Comparison of ENCODE assay signal across 12 cellular contexts in genomic region chr4:48093949-48094550, GRCh38. TPM values are rescaled to one million over a fixed set of nuclear protein-coding genes. Genes with fewer than 3 reads are reported as not detected.
DNase-seq lines count a peak whose midpoint lies in the region; ATAC-seq, FAIRE-seq and TF ChIP-seq lines count a peak whose summit lies in the region.
"Had no signal": no experiment of that assay in that cellular context is flagged by ENCODE, and none has a peak within 500 bp of the region (broad histone marks: within the 10 kb centered on the region; RNA-seq: fewer than 3 reads in every experiment).

No MANE protein-coding gene starts in this region.

- no peaks in the 10 kb centered on the region for H3K9me3 ChIP-seq in A673 (ENCODE audit: low read depth, low read length, poor library complexity, severe bottlenecking)
- no peaks in the 10 kb centered on the region for H3K9me3 ChIP-seq in adipocyte (ENCODE audit: control insufficient read depth, low read length)
- H3K9me3 ChIP-seq: psoas muscle had no signal

- no peak for TF ChIP-seq CTCF in A673 (conservative IDR thresholded peaks at IDR 0.05; ENCODE audit: low read depth, low read length)
- TF ChIP-seq CTCF in mesothelial cell of epicardium (IDR thresholded peaks at IDR 0.05; ENCODE audit: unreplicated experiment) = no peak

- no peak for ATAC-seq in GM19023 (IDR thresholded peaks at IDR 0.05; ENCODE audit: unreplicated experiment)
- ATAC-seq: psoas muscle had no signal

- intact Hi-C loops in A673 (cut with micrococcal nuclease; ENCODE audit: unreplicated experiment) = no loop called here
- intact Hi-C loops in activated T-helper 1 cell treated with anti-CD3 and anti-CD28 coated beads, Interleukin-12 subunit alpha, Interleukin-12 subunit beta, Interleukin-2, Interleukin-4 antibody, amounts not matched to agents 30 ng/mL and 10 ng/mL and 1 ng/mL, durations not matched to agents 14 hours and 24 hours and 36 hours (cut with micrococcal nuclease) = no loop called here

- H3K4me3 ChIP-seq in A673 (ENCODE audit: low read depth, low read length, poor library complexity, severe bottlenecking) = no peak overlapping the region
- H3K4me3 ChIP-seq in adipocyte (ENCODE audit: low read length) = no peak overlapping the region
- H3K4me3 ChIP-seq: psoas muscle had no signal

- peak; percentile 13 for FAIRE-seq in HTR-8/SVneo (lab: Jason Lieb, UNC)

- CTCF ChIA-PET in A673 (lab: Charles Lee) = no interaction called here

- no peaks in the 10 kb centered on the region for H3K27me3 Mint-ChIP-seq in mesothelial cell of epicardium (ENCODE audit: low read depth)
- no peaks in the 10 kb centered on the region for H3K27me3 Mint-ChIP-seq in activated T-helper 1 cell treated with anti-CD3 and anti-CD28 coated beads, Interleukin-12 subunit alpha, Interleukin-12 subunit beta, Interleukin-2, Interleukin-4 antibody, amounts not matched to agents 30 ng/mL and 10 ng/mL and 1 ng/mL, durations not matched to agents 14 hours and 24 hours and 36 hours (ENCODE audit: insufficient read depth)

- H3K4me3 Mint-ChIP-seq in mesothelial cell of epicardium = no peak overlapping the region
- no peak overlapping the region for H3K4me3 Mint-ChIP-seq in activated T-helper 1 cell treated with anti-CD3 and anti-CD28 coated beads, Interleukin-12 subunit alpha, Interleukin-12 subunit beta, Interleukin-2, Interleukin-4 antibody, amounts not matched to agents 30 ng/mL and 10 ng/mL and 1 ng/mL, durations not matched to agents 14 hours and 24 hours and 36 hours

- POLR2A ChIA-PET in A673 (lab: Charles Lee; ENCODE audit: low non-redundant PET) = no interaction called here

- H3K27me3 ChIP-seq in A673 (replicated peaks; ENCODE audit: insufficient read depth, low read depth, low read length, poor library complexity) = no peaks in the 10 kb centered on the region
- H3K27me3 ChIP-seq in adipocyte (replicated peaks; ENCODE audit: control insufficient read depth, insufficient read depth, low read length) = peaks cover 9% of the 10 kb centered on the region

- H3K4me1 ChIP-seq in A673 (ENCODE audit: insufficient read depth, low read length, poor library complexity, severe bottlenecking) (peaks cover 30% of the 10 kb centered on the region), adipocyte (ENCODE audit: control insufficient read depth, insufficient read depth, low read length) (no peaks in the 10 kb centered on the region)
- H3K4me1 ChIP-seq: psoas muscle had no signal

- H3K36me3 Mint-ChIP-seq in mesothelial cell of epicardium = no peaks in the 10 kb centered on the region
- peaks cover 23% of the 10 kb centered on the region for H3K36me3 Mint-ChIP-seq in activated T-helper 1 cell treated with anti-CD3 and anti-CD28 coated beads, Interleukin-12 subunit alpha, Interleukin-12 subunit beta, Interleukin-2, Interleukin-4 antibody, amounts not matched to agents 30 ng/mL and 10 ng/mL and 1 ng/mL, durations not matched to agents 14 hours and 24 hours and 36 hours (ENCODE audit: low read depth)

- no peaks in the 10 kb centered on the region for H3K9me3 Mint-ChIP-seq in mesothelial cell of epicardium
- no peaks in the 10 kb centered on the region for H3K9me3 Mint-ChIP-seq in activated T-helper 1 cell treated with anti-CD3 and anti-CD28 coated beads, Interleukin-12 subunit alpha, Interleukin-12 subunit beta, Interleukin-2, Interleukin-4 antibody, amounts not matched to agents 30 ng/mL and 10 ng/mL and 1 ng/mL, durations not matched to agents 14 hours and 24 hours and 36 hours

- H3K9ac ChIP-seq in adipocyte (ENCODE audit: low read length) = no peak overlapping the region

- peak overlapping the region; percentile 62 for H3K27ac Mint-ChIP-seq in mesothelial cell of epicardium
- H3K27ac Mint-ChIP-seq in activated T-helper 1 cell treated with anti-CD3 and anti-CD28 coated beads, Interleukin-12 subunit alpha, Interleukin-12 subunit beta, Interleukin-2, Interleukin-4 antibody, amounts not matched to agents 30 ng/mL and 10 ng/mL and 1 ng/mL, durations not matched to agents 14 hours and 24 hours and 36 hours = no peak overlapping the region

- peaks cover 20% of the 10 kb centered on the region for H3K4me1 Mint-ChIP-seq in mesothelial cell of epicardium
- H3K4me1 Mint-ChIP-seq in activated T-helper 1 cell treated with anti-CD3 and anti-CD28 coated beads, Interleukin-12 subunit alpha, Interleukin-12 subunit beta, Interleukin-2, Interleukin-4 antibody, amounts not matched to agents 30 ng/mL and 10 ng/mL and 1 ng/mL, durations not matched to agents 14 hours and 24 hours and 36 hours (ENCODE audit: low read depth) = no peaks in the 10 kb centered on the region

- H3K36me3 ChIP-seq in A673 (ENCODE audit: insufficient read depth, low read length, poor library complexity, severe bottlenecking) = no peaks in the 10 kb centered on the region
- no peaks in the 10 kb centered on the region for H3K36me3 ChIP-seq in adipocyte (ENCODE audit: control insufficient read depth, insufficient read depth, low read length, severe bottlenecking)

- DNase-seq in A673 (ENCODE audit: low spot score) (peak; percentile 84), HTR-8/SVneo (ENCODE audit: insufficient read length, low spot score) (peak; percentile 60), adipocyte (ENCODE audit: low read depth) (peak; percentile 10), mesothelial cell of epicardium (ENCODE audit: low spot score in 2 of 2, unreplicated experiment in 2 of 2) (no peak), DMS114 treated with DMSO at 0.1 percent for 48 hours (lab: John Stamatoyannopoulos, UW; ENCODE audit: unreplicated experiment) (no peak), KG1 (lab: John Stamatoyannopoulos, UW) (no peak)
- DNase-seq in activated T-helper 1 cell treated with anti-CD3 and anti-CD28 coated beads, Interleukin-12 subunit alpha, Interleukin-12 subunit beta, Interleukin-2, Interleukin-4 antibody, amounts not matched to agents 30 ng/mL and 10 ng/mL and 1 ng/mL, durations not matched to agents 14 hours and 24 hours and 36 hours (ENCODE audit: low spot score) = no peak
- DNase-seq: COR-L47, NCI-H774, psoas muscle had no signal

- no TSS peak for BruUV-seq in A673 (replicated peaks; lab: Mats Ljungman, UMichigan)

- H3K27ac ChIP-seq in A673 (ENCODE audit: low read depth, low read length, poor library complexity, severe bottlenecking) = peak overlapping the region; percentile 27
- H3K27ac ChIP-seq: HL-60, psoas muscle had no signal

RNA-seq across cellular contexts. Expression of gene TXK, which starts 40.0 kb away (rescaled TPM):
- total RNA-seq in A673 (2021) = 1.4 and 2.0 TPM in 2 replicates
- 1.5 to 1.7 TPM (median 1.7 TPM) in 3 replicates for total RNA-seq in mesothelial cell of epicardium
- total RNA-seq in activated T-helper 1 cell treated with anti-CD3 and anti-CD28 coated beads, Interleukin-12 subunit alpha, Interleukin-12 subunit beta, Interleukin-2, Interleukin-4 antibody, amounts not matched to agents 30 ng/mL and 10 ng/mL and 1 ng/mL, durations not matched to agents 14 hours and 24 hours and 36 hours = 12.5 and 12.7 TPM in 2 replicates

Comparison
In these comparisons a context has a peak if more than half of its experiments do, and no peak if none do; other contexts are left out.
1. DNase-seq: peak in A673 (single experiment), HTR-8/SVneo (single experiment) and adipocyte (single experiment); none in mesothelial cell of epicardium (0 of 2), DMS114 treated with DMSO at 0.1 percent for 48 hours (single experiment), KG1 (single experiment) and activated T-helper 1 cell treated with anti-CD3 and anti-CD28 coated beads, Interleukin-12 subunit alpha, Interleukin-12 subunit beta, Interleukin-2, Interleukin-4 antibody, amounts not matched to agents 30 ng/mL and 10 ng/mL and 1 ng/mL, durations not matched to agents 14 hours and 24 hours and 36 hours (single experiment).